In genomic region chr15:64864080-64864479, GRCh38 we compare ENCODE assay signal across 16 cellular contexts. TPM values are rescaled to one million over a fixed set of nuclear protein-coding genes. Genes with fewer than 3 reads are reported as not detected.
DNase-seq lines count a peak whose midpoint lies in the region; ATAC-seq and TF ChIP-seq lines count a peak whose summit lies in the region.
"Had no signal": no experiment of that assay in that cellular context is flagged by ENCODE, and none has a peak within 500 bp of the region (broad histone marks: within the 10 kb centered on the region; RNA-seq: fewer than 3 reads in every experiment).

No MANE protein-coding gene starts in this region.

- H3K36me3 ChIP-seq in HEK293 (ENCODE audit: control insufficient read depth in 2 of 2, insufficient read depth in 1 of 2, low read length in 2 of 2), result peaks cover 0 to 30% of the 10 kb centered on the region in 2 experiments; a peak in 1 of 3 replicates

- ATAC-seq in memory B cell (ENCODE audit: low read depth), result no peak
- no peak for ATAC-seq in stimulated activated memory B cell treated with anti-CD40 and anti-IgM and Interleukin-4, amounts not matched to agents 10 μg/mL and 1 μg/mL and 100 μg/mL, for 72 hours
- ATAC-seq in HG02885 (IDR thresholded peaks at IDR 0.05; ENCODE audit: poor library complexity, unreplicated experiment), result no peak
- ATAC-seq: esophagus mucosa had no signal

- no peaks in the 10 kb centered on the region for H3K9me3 ChIP-seq in HEK293 (ENCODE audit: control insufficient read depth, insufficient read depth, low read depth, low read length)
- H3K9me3 ChIP-seq: SK-N-SH had no signal

- H3K27ac ChIP-seq in HEK293 (ENCODE audit: extremely low read depth, low read depth, low read length), result no peak overlapping the region

- no peak overlapping the region for H3K4me3 Mint-ChIP-seq in activated T-helper 1 cell treated with anti-CD3 and anti-CD28 coated beads, Interleukin-12 subunit alpha, Interleukin-12 subunit beta, Interleukin-2, Interleukin-4 antibody, amounts not matched to agents 30 ng/mL and 10 ng/mL and 1 ng/mL, durations not matched to agents 14 hours and 24 hours and 36 hours
- H3K4me3 Mint-ChIP-seq in memory B cell, result no peak overlapping the region
- no peak overlapping the region for H3K4me3 Mint-ChIP-seq in stimulated activated memory B cell treated with anti-CD40 and anti-IgM and Interleukin-4, amounts not matched to agents 10 μg/mL and 1 μg/mL and 100 μg/mL, for 72 hours

- POLR2A ChIA-PET in HEK293 (lab: Yijun Ruan, JAX), result interaction anchor here (0.6 kb wide), 1 partner anchor 34 kb away, joined by 3 read pairs; no protein-coding TSS in a partner anchor

- peaks cover 11% of the 10 kb centered on the region for H3K4me1 Mint-ChIP-seq in activated T-helper 1 cell treated with anti-CD3 and anti-CD28 coated beads, Interleukin-12 subunit alpha, Interleukin-12 subunit beta, Interleukin-2, Interleukin-4 antibody, amounts not matched to agents 30 ng/mL and 10 ng/mL and 1 ng/mL, durations not matched to agents 14 hours and 24 hours and 36 hours (ENCODE audit: low read depth)
- peaks cover 15% of the 10 kb centered on the region for H3K4me1 Mint-ChIP-seq in memory B cell
- peaks cover 48% of the 10 kb centered on the region for H3K4me1 Mint-ChIP-seq in stimulated activated memory B cell treated with anti-CD40 and anti-IgM and Interleukin-4, amounts not matched to agents 10 μg/mL and 1 μg/mL and 100 μg/mL, for 72 hours

- H3K36me3 Mint-ChIP-seq in activated T-helper 1 cell treated with anti-CD3 and anti-CD28 coated beads, Interleukin-12 subunit alpha, Interleukin-12 subunit beta, Interleukin-2, Interleukin-4 antibody, amounts not matched to agents 30 ng/mL and 10 ng/mL and 1 ng/mL, durations not matched to agents 14 hours and 24 hours and 36 hours (ENCODE audit: low read depth), result peaks cover 33% of the 10 kb centered on the region
- peaks cover 35% of the 10 kb centered on the region for H3K36me3 Mint-ChIP-seq in memory B cell
- H3K36me3 Mint-ChIP-seq in stimulated activated memory B cell treated with anti-CD40 and anti-IgM and Interleukin-4, amounts not matched to agents 10 μg/mL and 1 μg/mL and 100 μg/mL, for 72 hours, result peaks cover 58% of the 10 kb centered on the region

- intact Hi-C loops in activated T-helper 1 cell treated with anti-CD3 and anti-CD28 coated beads, Interleukin-12 subunit alpha, Interleukin-12 subunit beta, Interleukin-2, Interleukin-4 antibody, amounts not matched to agents 30 ng/mL and 10 ng/mL and 1 ng/mL, durations not matched to agents 14 hours and 24 hours and 36 hours (cut with micrococcal nuclease), result no loop called here

- no peak for TF ChIP-seq CTCF in HEK293 (tag by site-specific recombination; IDR thresholded peaks at IDR 0.05)

- no peak overlapping the region for H3K4me3 ChIP-seq in HEK293 (ENCODE audit: low read depth, low read length)

- H3K4me1 ChIP-seq in HEK293 (ENCODE audit: control insufficient read depth, insufficient read depth, low read length), result no peaks in the 10 kb centered on the region

- H3K9me3 Mint-ChIP-seq in activated T-helper 1 cell treated with anti-CD3 and anti-CD28 coated beads, Interleukin-12 subunit alpha, Interleukin-12 subunit beta, Interleukin-2, Interleukin-4 antibody, amounts not matched to agents 30 ng/mL and 10 ng/mL and 1 ng/mL, durations not matched to agents 14 hours and 24 hours and 36 hours, result no peaks in the 10 kb centered on the region
- no peaks in the 10 kb centered on the region for H3K9me3 Mint-ChIP-seq in memory B cell
- no peaks in the 10 kb centered on the region for H3K9me3 Mint-ChIP-seq in stimulated activated memory B cell treated with anti-CD40 and anti-IgM and Interleukin-4, amounts not matched to agents 10 μg/mL and 1 μg/mL and 100 μg/mL, for 72 hours

- DNase-seq in activated T-helper 1 cell treated with anti-CD3 and anti-CD28 coated beads, Interleukin-12 subunit alpha, Interleukin-12 subunit beta, Interleukin-2, Interleukin-4 antibody, amounts not matched to agents 30 ng/mL and 10 ng/mL and 1 ng/mL, durations not matched to agents 14 hours and 24 hours and 36 hours (ENCODE audit: low spot score), result no peak
- no peak for DNase-seq in memory B cell (ENCODE audit: low spot score in 2 of 2)
- DNase-seq in NCI-H510A (lab: John Stamatoyannopoulos, UW), result no peak
- no peak for DNase-seq in NCI-H1048 (lab: John Stamatoyannopoulos, UW)
- DNase-seq: activated CD4-positive, alpha-beta T cell treated with anti-CD3 and anti-CD28 coated beads, Interleukin-2, amount 50 U/mL, for 4 hours; dermis blood vessel endothelial cell; DMS79; islet precursor cell; midbrain; NCI-H187; NCI-H524; SK-N-SH had no signal

- H3K27me3 Mint-ChIP-seq in activated T-helper 1 cell treated with anti-CD3 and anti-CD28 coated beads, Interleukin-12 subunit alpha, Interleukin-12 subunit beta, Interleukin-2, Interleukin-4 antibody, amounts not matched to agents 30 ng/mL and 10 ng/mL and 1 ng/mL, durations not matched to agents 14 hours and 24 hours and 36 hours (ENCODE audit: insufficient read depth), result no peaks in the 10 kb centered on the region
- H3K27me3 Mint-ChIP-seq in memory B cell, result no peaks in the 10 kb centered on the region
- no peaks in the 10 kb centered on the region for H3K27me3 Mint-ChIP-seq in stimulated activated memory B cell treated with anti-CD40 and anti-IgM and Interleukin-4, amounts not matched to agents 10 μg/mL and 1 μg/mL and 100 μg/mL, for 72 hours

- peak overlapping the region; percentile 48 for H3K27ac Mint-ChIP-seq in activated T-helper 1 cell treated with anti-CD3 and anti-CD28 coated beads, Interleukin-12 subunit alpha, Interleukin-12 subunit beta, Interleukin-2, Interleukin-4 antibody, amounts not matched to agents 30 ng/mL and 10 ng/mL and 1 ng/mL, durations not matched to agents 14 hours and 24 hours and 36 hours
- peak overlapping the region; percentile 73 for H3K27ac Mint-ChIP-seq in memory B cell
- peak overlapping the region; percentile 58 for H3K27ac Mint-ChIP-seq in stimulated activated memory B cell treated with anti-CD40 and anti-IgM and Interleukin-4, amounts not matched to agents 10 μg/mL and 1 μg/mL and 100 μg/mL, for 72 hours

- CTCF ChIA-PET in HEK293 (lab: Yijun Ruan, JAX), result no interaction called here

TF ChIP-seq in HEK293, 187 proteins besides CTCF, POLR2A, EP300 and RAD21 (continues in another document):
- no peak for TF ChIP-seq ZBTB48 (tag by site-specific recombination; IDR thresholded peaks at IDR 0.05)
- TF ChIP-seq ZNF280C (tag by site-specific recombination; IDR thresholded peaks at IDR 0.05), result no peak
- no peak for TF ChIP-seq ZNF157 (tag by site-specific recombination; IDR thresholded peaks at IDR 0.05)
- no peak for TF ChIP-seq ZNF2 (tag by site-specific recombination; IDR thresholded peaks at IDR 0.05)
- no peak for TF ChIP-seq AEBP2 (tag by site-specific recombination; IDR thresholded peaks at IDR 0.05; ENCODE audit: borderline replicate concordance)
- TF ChIP-seq ZNF621 (tag by site-specific recombination; IDR thresholded peaks at IDR 0.05), result no peak
- TF ChIP-seq GLIS1 (tag by site-specific recombination; IDR thresholded peaks at IDR 0.05), result 0 out of 2 replicates have a peak, but pooled peaks have one; percentile 6
- TF ChIP-seq ZNF777 (tag by site-specific recombination; IDR thresholded peaks at IDR 0.05; ENCODE audit: borderline replicate concordance), result no peak

RNA-seq across cellular contexts. Expression of gene PLEKHO2, which starts 22.4 kb away (rescaled TPM):
- 17.0 and 17.8 TPM in 2 replicates for total RNA-seq in activated T-helper 1 cell treated with anti-CD3 and anti-CD28 coated beads, Interleukin-12 subunit alpha, Interleukin-12 subunit beta, Interleukin-2, Interleukin-4 antibody, amounts not matched to agents 30 ng/mL and 10 ng/mL and 1 ng/mL, durations not matched to agents 14 hours and 24 hours and 36 hours

RNA-seq across cellular contexts. Expression of gene PIF1, which starts 38.6 kb away (rescaled TPM):
- total RNA-seq in activated T-helper 1 cell treated with anti-CD3 and anti-CD28 coated beads, Interleukin-12 subunit alpha, Interleukin-12 subunit beta, Interleukin-2, Interleukin-4 antibody, amounts not matched to agents 30 ng/mL and 10 ng/mL and 1 ng/mL, durations not matched to agents 14 hours and 24 hours and 36 hours, result 19.1 and 23.9 TPM in 2 replicates

RNA-seq across cellular contexts. Expression of gene ANKDD1A, which starts 47.6 kb away (rescaled TPM):
- total RNA-seq in activated T-helper 1 cell treated with anti-CD3 and anti-CD28 coated beads, Interleukin-12 subunit alpha, Interleukin-12 subunit beta, Interleukin-2, Interleukin-4 antibody, amounts not matched to agents 30 ng/mL and 10 ng/mL and 1 ng/mL, durations not matched to agents 14 hours and 24 hours and 36 hours, result 0.93 and 1.3 TPM in 2 replicates
